9 cellular contexts compared by ENCODE assay signal in the genomic region with DNA sequence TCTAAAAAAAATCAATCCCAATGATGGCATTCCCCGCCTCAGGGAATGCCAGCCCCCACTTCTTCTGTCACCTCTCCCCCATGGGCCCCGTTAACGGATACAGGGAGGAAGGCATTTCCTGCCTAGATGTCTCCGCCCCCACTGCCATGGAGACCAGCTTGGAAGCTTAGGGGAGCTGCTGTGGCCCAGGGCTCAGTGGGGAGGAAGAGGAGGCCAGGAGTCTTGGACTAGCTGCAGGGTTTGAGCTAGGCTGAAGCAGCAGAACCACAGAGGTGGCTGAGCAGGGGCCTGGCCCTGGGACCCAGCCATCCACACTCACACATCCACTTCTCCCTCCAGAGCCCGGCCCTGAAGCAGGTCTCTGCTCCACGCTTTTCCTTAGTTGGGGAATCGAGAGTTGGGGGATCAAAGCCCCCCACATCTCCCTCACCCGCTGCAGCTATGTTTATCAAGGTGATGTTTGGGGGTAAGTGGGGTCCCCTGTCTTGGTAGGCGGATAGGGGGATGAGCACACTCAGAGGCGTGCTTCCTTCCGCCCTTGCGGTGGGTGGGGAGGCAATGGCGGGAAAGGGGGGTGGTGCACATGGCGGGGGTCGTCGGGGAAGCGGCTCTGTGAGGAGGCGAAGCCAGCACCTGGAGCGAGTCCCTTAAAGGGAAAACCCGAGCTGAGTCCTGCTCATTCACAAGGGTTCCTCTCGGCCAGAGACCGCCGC. TPM values are rescaled to one million over a fixed set of nuclear protein-coding genes. Genes with fewer than 3 reads are reported as not detected.
DNase-seq lines count a peak whose midpoint lies in the region; TF ChIP-seq lines count a peak whose summit lies in the region.
"Had no signal": no experiment of that assay in that cellular context is flagged by ENCODE, and none has a peak within 500 bp of the region (broad histone marks: within the 10 kb centered on the region; RNA-seq: fewer than 3 reads in every experiment).

A gene with protein sequence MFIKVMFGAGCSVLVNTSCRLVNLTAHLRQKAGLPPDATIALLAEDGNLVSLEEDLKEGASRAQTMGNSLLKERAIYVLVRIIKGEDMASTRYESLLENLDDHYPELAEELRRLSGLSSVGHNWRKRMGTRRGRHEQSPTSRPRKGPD (plus strand): TSS at position 125 of the 713 bp plus-strand sequence. CDS start 317 bp downstream, at position 442.

- H4K8ac ChIP-seq in H9 (replicated peaks; ENCODE audit: insufficient read length, low read depth, low read length) = no peak within 1 kb of the TSS

- H3K56ac ChIP-seq in H9 (ENCODE audit: insufficient read length, low read depth, low read length) = no peak within 1 kb of the TSS

- H3K9me3 Mint-ChIP-seq in H9 = no peaks in the 10 kb centered on the region
- H3K9me3 Mint-ChIP-seq in activated T-helper 2 cell treated with anti-CD3 and anti-CD28 coated beads, Interferon-gamma antibody, Interleukin-2, Interleukin-4, amounts not matched to agents 10 μg/mL and 5 μg/mL and 100 μg/mL, durations not matched to agents 14 hours and 24 hours and 36 hours = no peaks in the 10 kb centered on the region

- H4K20me1 ChIP-seq in H9 (ENCODE audit: control insufficient read depth, insufficient read depth, insufficient read length) (no peaks in the 10 kb centered on the region), mammary epithelial cell (ENCODE audit: insufficient read depth, low read length) (no peaks in the 10 kb centered on the region)

- DNase-seq in AG08395 (ENCODE audit: low spot score) (peak; percentile 75), H9 (peak; percentile 77), lung microvascular endothelial cell (ENCODE audit: low read depth in 2 of 2) (peak; percentile 45 to 59), HT-29 (ENCODE audit: low spot score) (no peak), RPMI8226 (no peak), mammary epithelial cell (no peak), SHP77 treated with DMSO at 0.1 percent for 48 hours (lab: John Stamatoyannopoulos, UW) (no peak)
- DNase-seq in activated T-helper 2 cell treated with anti-CD3 and anti-CD28 coated beads, Interferon-gamma antibody, Interleukin-2, Interleukin-4, amounts not matched to agents 10 μg/mL and 5 μg/mL and 100 μg/mL, durations not matched to agents 14 hours and 24 hours and 36 hours (ENCODE audit: low spot score) = no peak

- H3K4me1 ChIP-seq in H9 (ENCODE audit: insufficient read depth, low read length) = peaks cover 4% of the 10 kb centered on the region; the same call in 1 of the 2 replicates
- peaks cover 8% of the 10 kb centered on the region for H3K4me1 ChIP-seq in mammary epithelial cell (ENCODE audit: insufficient read depth, low read length)

- CTCF ChIA-PET in mammary epithelial cell (lab: Charles Lee; ENCODE audit: low non-redundant PET) = no interaction called here

- H3T11ph ChIP-seq in H9 (ENCODE audit: low read length) = no peak within 1 kb of the TSS

- TF ChIP-seq CTCF in H9 (conservative IDR thresholded peaks at IDR 0.05) (no peak), mammary epithelial cell (conservative IDR thresholded peaks at IDR 0.05 in 1 of 2, IDR thresholded peaks at IDR 0.05 in 1 of 2; ENCODE audit: extremely low read depth in 1 of 2, insufficient read depth in 1 of 2, low read depth in 1 of 2, low read length in 2 of 2) (no peak)

- H3K9me3 ChIP-seq in H9 (ENCODE audit: control insufficient read depth, low read depth, low read length) = no peaks in the 10 kb centered on the region
- no peaks in the 10 kb centered on the region for H3K9me3 ChIP-seq in mammary epithelial cell (replicated peaks; ENCODE audit: insufficient read depth, low read length)

- no peak within 1 kb of the TSS for H2BK20ac ChIP-seq in H9 (ENCODE audit: low read depth, low read length, poor library complexity, severe bottlenecking)

- H2BK120ac ChIP-seq in H9 (ENCODE audit: low read depth, low read length, poor library complexity, severe bottlenecking) = no peak within 1 kb of the TSS

- H3K36me3 ChIP-seq in mammary epithelial cell (ENCODE audit: insufficient read depth, low read length) = no peaks in the 10 kb centered on the region

- peaks cover 19 to 28% of the 10 kb centered on the region in 2 experiments for H3K4me1 Mint-ChIP-seq in H9
- peaks cover 17% of the 10 kb centered on the region for H3K4me1 Mint-ChIP-seq in activated T-helper 2 cell treated with anti-CD3 and anti-CD28 coated beads, Interferon-gamma antibody, Interleukin-2, Interleukin-4, amounts not matched to agents 10 μg/mL and 5 μg/mL and 100 μg/mL, durations not matched to agents 14 hours and 24 hours and 36 hours (ENCODE audit: low read depth)

- H3K4me2 ChIP-seq in H9 (ENCODE audit: insufficient read depth, insufficient read length, low read length) = peak within 1 kb of the TSS; percentile 49
- no peak within 1 kb of the TSS for H3K4me2 ChIP-seq in mammary epithelial cell (ENCODE audit: insufficient read depth, low read depth, low read length)

- H3K23ac ChIP-seq in H9 (ENCODE audit: insufficient read length, low read depth, low read length) = no peak within 1 kb of the TSS

- H3K9ac ChIP-seq in H9 (ENCODE audit: extremely low read depth, insufficient read length, low read length) = no peak within 1 kb of the TSS
- H3K9ac ChIP-seq in mammary epithelial cell (ENCODE audit: insufficient read depth, low read length) = no peak within 1 kb of the TSS

- H3K79me1 ChIP-seq in H9 (ENCODE audit: insufficient read depth, low read depth, low read length, poor library complexity, severe bottlenecking) = no peaks in the 10 kb centered on the region

- no peaks in the 10 kb centered on the region for H3K27me3 ChIP-seq in H9 (ENCODE audit: insufficient read depth, low read length)
- H3K27me3 ChIP-seq in mammary epithelial cell (ENCODE audit: insufficient read depth, low read length) = no peaks in the 10 kb centered on the region

- H3K4ac ChIP-seq in H9 (ENCODE audit: low read depth, low read length) = no peak within 1 kb of the TSS

- H2AFZ ChIP-seq in H9 (ENCODE audit: low read length) (no peak within 1 kb of the TSS), mammary epithelial cell (ENCODE audit: low read depth, low read length) (no peak within 1 kb of the TSS)

- no peak within 1 kb of the TSS for H3K4me3 ChIP-seq in mammary epithelial cell (replicated peaks in 1 of 3; ENCODE audit: insufficient read depth in 1 of 3, low read depth in 2 of 3, low read length in 3 of 3)

- H3K79me2 ChIP-seq in H9 (ENCODE audit: insufficient read depth, low read length) (no peaks in the 10 kb centered on the region), mammary epithelial cell (ENCODE audit: insufficient read depth, low read length) (no peaks in the 10 kb centered on the region)

- H2BK12ac ChIP-seq in H9 (ENCODE audit: insufficient read length, low read depth, low read length) = no peak within 1 kb of the TSS

- no peak within 1 kb of the TSS for H4K5ac ChIP-seq in H9 (ENCODE audit: insufficient read length, low read depth, low read length)

- no peak within 1 kb of the TSS for H3K18ac ChIP-seq in H9 (ENCODE audit: insufficient read length, low read depth, low read length)

- peak within 1 kb of the TSS; percentile 27 for H3K14ac ChIP-seq in H9 (ENCODE audit: insufficient read depth, low read length)

- peaks cover 2% of the 10 kb centered on the region for H3K23me2 ChIP-seq in H9 (ENCODE audit: insufficient read length, low read depth, low read length, poor library complexity, severe bottlenecking)

- H3K27ac ChIP-seq in H9 (ENCODE audit: insufficient read length, low read depth, low read length) (no peak within 1 kb of the TSS), mammary epithelial cell (ENCODE audit: insufficient read depth, low read depth, low read length) (no peak within 1 kb of the TSS)

- H3K27me3 Mint-ChIP-seq in H9 (ENCODE audit: low read depth) = peaks cover 32% of the 10 kb centered on the region
- H3K27me3 Mint-ChIP-seq in activated T-helper 2 cell treated with anti-CD3 and anti-CD28 coated beads, Interferon-gamma antibody, Interleukin-2, Interleukin-4, amounts not matched to agents 10 μg/mL and 5 μg/mL and 100 μg/mL, durations not matched to agents 14 hours and 24 hours and 36 hours (ENCODE audit: low read depth) = no peaks in the 10 kb centered on the region

- BruUV-seq in mammary epithelial cell (replicated peaks; lab: Mats Ljungman, UMichigan) = no TSS peak

- WGBS in H9 (ENCODE audit: extremely low coverage, insufficient read length, low lambda C conversion rate) = no CpG with 5 or more reads among the region's 23 CpGs
- 46% methylated on average over 2 of the region's 23 CpGs for WGBS in mammary epithelial cell (ENCODE audit: low coverage, missing lambda C conversion rate)

- in situ Hi-C loops in mammary epithelial cell (cut with MboI; ENCODE audit: low sequenced_read_pairs in 2 of 2) = no loop called here

- H3K4me3 Mint-ChIP-seq in H9 = peak within 1 kb of the TSS; percentile 22 to 49; a peak in 3 of 5 replicates
- peak within 1 kb of the TSS; percentile 55 for H3K4me3 Mint-ChIP-seq in activated T-helper 2 cell treated with anti-CD3 and anti-CD28 coated beads, Interferon-gamma antibody, Interleukin-2, Interleukin-4, amounts not matched to agents 10 μg/mL and 5 μg/mL and 100 μg/mL, durations not matched to agents 14 hours and 24 hours and 36 hours (ENCODE audit: low read depth)

- intact Hi-C loops in activated T-helper 2 cell treated with anti-CD3 and anti-CD28 coated beads, Interferon-gamma antibody, Interleukin-2, Interleukin-4, amounts not matched to agents 10 μg/mL and 5 μg/mL and 100 μg/mL, durations not matched to agents 14 hours and 24 hours and 36 hours (cut with micrococcal nuclease) = no loop called here
- intact Hi-C loops in mammary epithelial cell (cut with micrococcal nuclease) = no loop called here

- H3K27ac Mint-ChIP-seq in H9 = peak within 1 kb of the TSS in 1 of 3 experiments; percentile 92; a peak in 1 of 7 replicates
- no peak within 1 kb of the TSS for H3K27ac Mint-ChIP-seq in activated T-helper 2 cell treated with anti-CD3 and anti-CD28 coated beads, Interferon-gamma antibody, Interleukin-2, Interleukin-4, amounts not matched to agents 10 μg/mL and 5 μg/mL and 100 μg/mL, durations not matched to agents 14 hours and 24 hours and 36 hours

- H2BK15ac ChIP-seq in H9 (ENCODE audit: low read depth, low read length) = no peak within 1 kb of the TSS

- no peak within 1 kb of the TSS for H2BK5ac ChIP-seq in H9 (ENCODE audit: insufficient read length, low read length)

- dilution Hi-C loops in mammary epithelial cell (cut with HindIII; ENCODE audit: low sequenced_read_pairs) = loop anchor here (5.0 kb wide), 3 partner anchors 44 to 89 kb away; a partner anchor contains a TSS

- H3K36me3 Mint-ChIP-seq in H9 (ENCODE audit: insufficient read depth in 1 of 3, low read depth in 3 of 3) = peaks cover 5 to 10% (median 7%) of the 10 kb centered on the region in 3 experiments; a peak in 4 of 7 replicates
- H3K36me3 Mint-ChIP-seq in activated T-helper 2 cell treated with anti-CD3 and anti-CD28 coated beads, Interferon-gamma antibody, Interleukin-2, Interleukin-4, amounts not matched to agents 10 μg/mL and 5 μg/mL and 100 μg/mL, durations not matched to agents 14 hours and 24 hours and 36 hours (ENCODE audit: low read depth) = peaks cover 13% of the 10 kb centered on the region

- H2AK5ac ChIP-seq in H9 (ENCODE audit: insufficient read length, low read length) = no peak within 1 kb of the TSS

- no peak within 1 kb of the TSS for H4K91ac ChIP-seq in H9 (ENCODE audit: insufficient read length, low read depth, low read length)

RNA-seq across cellular contexts. Expression of the gene that starts here (rescaled TPM):
- total RNA-seq in H9 (2021) (0.81 and 1.8 TPM in 2 replicates), lung microvascular endothelial cell (under 0.01 and 0.44 TPM in 2 replicates), mammary epithelial cell (not detected)
- total RNA-seq in activated T-helper 2 cell treated with anti-CD3 and anti-CD28 coated beads, Interferon-gamma antibody, Interleukin-2, Interleukin-4, amounts not matched to agents 10 μg/mL and 5 μg/mL and 100 μg/mL, durations not matched to agents 14 hours and 24 hours and 36 hours = 0.23 and 0.52 TPM in 2 replicates
- total RNA-seq in HT-29 (2014; rRNA removed; shearing (Covaris generic)) = not detected in 2 replicates
- polyA plus RNA-seq in mammary epithelial cell = not detected
- polyA minus RNA-seq in mammary epithelial cell = not detected
- total RNA-seq: kidney epithelial cell had no signal

Comparison
In these comparisons a context has a peak if more than half of its experiments do, and no peak if none do; other contexts are left out.
1. Peak in DNase-seq in lung microvascular endothelial cell; RNA of the gene not detected or under 1 TPM.
2. DNase-seq: peak in AG08395 (single experiment) and H9 (single experiment); none in activated T-helper 2 cell treated with anti-CD3 and anti-CD28 coated beads, Interferon-gamma antibody, Interleukin-2, Interleukin-4, amounts not matched to agents 10 μg/mL and 5 μg/mL and 100 μg/mL, durations not matched to agents 14 hours and 24 hours and 36 hours (single experiment), HT-29 (single experiment), RPMI8226 (single experiment), mammary epithelial cell (single experiment) and SHP77 treated with DMSO at 0.1 percent for 48 hours (single experiment).